18 cellular contexts compared by ENCODE assay signal in the genomic region with DNA sequence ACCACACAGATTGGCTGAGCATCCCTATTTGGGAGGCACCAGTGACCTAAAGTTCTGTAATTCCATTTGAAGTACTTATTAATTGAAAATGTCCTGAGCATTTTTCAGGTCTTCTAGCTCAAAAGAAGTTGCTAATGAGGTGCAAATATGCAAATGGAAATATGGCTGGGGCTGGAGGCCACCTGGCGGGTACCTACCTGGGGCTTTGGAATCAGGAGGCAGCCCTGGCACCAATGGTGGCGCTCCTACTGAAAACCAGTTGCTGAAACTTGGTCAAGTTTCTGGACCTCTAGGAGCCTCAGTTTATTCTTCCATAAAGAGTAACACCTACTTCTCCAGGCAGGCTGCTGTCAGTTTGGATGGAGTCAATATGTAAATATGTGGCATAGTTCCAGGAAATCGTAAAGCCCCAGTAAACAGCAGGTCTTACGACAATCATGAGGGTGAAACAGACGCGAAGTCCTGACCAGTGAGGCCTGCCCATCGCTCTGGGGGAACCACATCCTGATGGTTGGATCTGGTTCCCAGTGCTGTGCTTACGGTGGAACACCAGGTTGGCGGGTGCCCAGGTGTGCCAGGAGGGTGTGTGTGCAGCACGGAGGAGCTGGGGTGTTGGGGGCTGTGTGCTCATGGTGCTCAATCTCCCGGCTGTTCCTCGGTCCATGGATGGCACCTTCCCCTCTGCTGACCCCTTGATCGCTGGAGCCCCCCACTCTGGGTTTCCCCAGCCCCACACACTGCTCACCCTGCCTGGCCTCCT.
DNase-seq lines count a peak whose midpoint lies in the region; ATAC-seq and TF ChIP-seq lines count a peak whose summit lies in the region.
"Had no signal": no experiment of that assay in that cellular context is flagged by ENCODE, and none has a peak within 500 bp of the region (broad histone marks: within the 10 kb centered on the region; RNA-seq: fewer than 3 reads in every experiment).

No MANE protein-coding gene starts in this region.

- peaks cover 0 to 1% of the 10 kb centered on the region in 2 donors for H3K4me1 ChIP-seq in neuronal stem cell (ENCODE audit: control insufficient read depth in 2 of 2, insufficient read depth in 1 of 2, low read depth in 1 of 2, low read length in 2 of 2)

- no peak overlapping the region for H3K9ac ChIP-seq in neuronal stem cell (ENCODE audit: low read depth, low read length, poor library complexity)
- H3K9ac ChIP-seq: KMS-11 had no signal

- no peak overlapping the region for H2AFZ ChIP-seq in neuronal stem cell (ENCODE audit: low read length)

- H3K9me3 Mint-ChIP-seq in natural killer cell treated with Interleukin-12 subunit alpha and Interleukin-12 subunit beta and Interleukin-15 and Interleukin-18, amount 100 ng/mL, for 72 hours: no peaks in the 10 kb centered on the region
- H3K9me3 Mint-ChIP-seq in natural killer cell: no peaks in the 10 kb centered on the region
- no peaks in the 10 kb centered on the region for H3K9me3 Mint-ChIP-seq in HFFc6
- H3K9me3 Mint-ChIP-seq: IgD-negative memory B cell had no signal

- no peak for ATAC-seq in natural killer cell treated with Interleukin-12 subunit alpha and Interleukin-12 subunit beta and Interleukin-15 and Interleukin-18, amount 100 ng/mL, for 72 hours
- no peak for ATAC-seq in natural killer cell

- H3K27me3 Mint-ChIP-seq in natural killer cell treated with Interleukin-12 subunit alpha and Interleukin-12 subunit beta and Interleukin-15 and Interleukin-18, amount 100 ng/mL, for 72 hours: peaks cover 10 to 17% of the 10 kb centered on the region in 2 donors
- H3K27me3 Mint-ChIP-seq in natural killer cell (ENCODE audit: low read depth in 2 of 2) (peaks cover 11 to 29% of the 10 kb centered on the region in 2 donors), HFFc6 (ENCODE audit: insufficient read depth) (peaks cover 24% of the 10 kb centered on the region)

- no peak overlapping the region for H3K14ac ChIP-seq in neuronal stem cell (ENCODE audit: low read length)

- TF ChIP-seq CTCF in natural killer cell (IDR thresholded peaks at IDR 0.05) (no peak), HFFc6 (IDR thresholded peaks at IDR 0.05) (no peak)

- no peaks in the 10 kb centered on the region for H3K4me1 Mint-ChIP-seq in natural killer cell treated with Interleukin-12 subunit alpha and Interleukin-12 subunit beta and Interleukin-15 and Interleukin-18, amount 100 ng/mL, for 72 hours (ENCODE audit: low read depth in 2 of 2)
- no peaks in the 10 kb centered on the region for H3K4me1 Mint-ChIP-seq in natural killer cell
- H3K4me1 Mint-ChIP-seq in HFFc6 (ENCODE audit: low read depth): no peaks in the 10 kb centered on the region; the same call in 1 of the 2 replicates
- H3K4me1 Mint-ChIP-seq: B cell, IgD-negative memory B cell had no signal

- no peak overlapping the region for H2BK5ac ChIP-seq in neuronal stem cell (ENCODE audit: low read length)

- H2AK5ac ChIP-seq in neuronal stem cell (ENCODE audit: low read depth, low read length): peak overlapping the region; percentile 57

- H3K36me3 ChIP-seq in neuronal stem cell (replicated peaks in 1 of 2; ENCODE audit: control insufficient read depth in 2 of 2, insufficient read depth in 2 of 2, low read length in 2 of 2): no peaks in the 10 kb centered on the region

- no peak overlapping the region for H2BK15ac ChIP-seq in neuronal stem cell (ENCODE audit: low read length)

- H4K8ac ChIP-seq in neuronal stem cell (ENCODE audit: low read depth, low read length): no peak overlapping the region

- no CpG with 5 or more reads among the region's 13 CpGs for WGBS in neuronal stem cell (ENCODE audit: extremely low coverage in 2 of 2, insufficient read length in 2 of 2, insufficient replicate concordance in 1 of 2), 2 donors

- no peak overlapping the region for H3K27ac Mint-ChIP-seq in natural killer cell treated with Interleukin-12 subunit alpha and Interleukin-12 subunit beta and Interleukin-15 and Interleukin-18, amount 100 ng/mL, for 72 hours
- H3K27ac Mint-ChIP-seq in natural killer cell (no peak overlapping the region), HFFc6 (no peak overlapping the region)
- H3K27ac Mint-ChIP-seq: B cell, IgD-negative memory B cell had no signal

- no peak overlapping the region for H3K4me2 ChIP-seq in neuronal stem cell (ENCODE audit: insufficient read depth, low read length, poor library complexity, severe bottlenecking)
- H3K4me2 ChIP-seq: KMS-11 had no signal

- H3K27ac ChIP-seq in neuronal stem cell (replicated peaks; ENCODE audit: low read length): no peak overlapping the region
- H3K27ac ChIP-seq: 22Rv1, HL-60, KMS-11, RWPE1 had no signal

- DNase-seq in NCI-H1694 (lab: John Stamatoyannopoulos, UW) (peak; percentile 2), NCI-H1694 treated with DMSO at 0.1 percent for 48 hours (lab: John Stamatoyannopoulos, UW) (no peak), natural killer cell (no peak), neuronal stem cell (ENCODE audit: low spot score) (no peak), HFFc6 (no peak), NCI-H2029 (lab: John Stamatoyannopoulos, UW) (no peak)
- peak; percentile 59 for DNase-seq in natural killer cell treated with Interleukin-12 subunit alpha and Interleukin-12 subunit beta and Interleukin-15 and Interleukin-18, amount 100 ng/mL, for 72 hours (ENCODE audit: low spot score)
- DNase-seq: Calu3, DMS79 treated with DMSO at 0.1 percent for 48 hours, HCEC 1CT, MM.1S, SHP77 had no signal

- H3K27me3 ChIP-seq in neuronal stem cell (ENCODE audit: control insufficient read depth in 3 of 3, insufficient read depth in 3 of 3, low read depth in 1 of 3, low read length in 3 of 3): peaks cover 0 to 3% (median 0%) of the 10 kb centered on the region in 3 experiments

- H2BK120ac ChIP-seq in neuronal stem cell (ENCODE audit: low read depth, low read length): no peak overlapping the region

- H3K4me3 ChIP-seq in neuronal stem cell (ENCODE audit: low read length in 2 of 2): no peak overlapping the region

- no peaks in the 10 kb centered on the region for H3K36me3 Mint-ChIP-seq in natural killer cell treated with Interleukin-12 subunit alpha and Interleukin-12 subunit beta and Interleukin-15 and Interleukin-18, amount 100 ng/mL, for 72 hours
- no peaks in the 10 kb centered on the region for H3K36me3 Mint-ChIP-seq in natural killer cell
- H3K36me3 Mint-ChIP-seq in HFFc6 (ENCODE audit: low read depth): no peaks in the 10 kb centered on the region

- no peak overlapping the region for H3K4me3 Mint-ChIP-seq in natural killer cell treated with Interleukin-12 subunit alpha and Interleukin-12 subunit beta and Interleukin-15 and Interleukin-18, amount 100 ng/mL, for 72 hours
- H3K4me3 Mint-ChIP-seq in natural killer cell (no peak overlapping the region), HFFc6 (no peak overlapping the region)
- H3K4me3 Mint-ChIP-seq: B cell, IgD-negative memory B cell had no signal

- H3K18ac ChIP-seq in neuronal stem cell (ENCODE audit: low read length): no peak overlapping the region

- no peak overlapping the region for H4K91ac ChIP-seq in neuronal stem cell (ENCODE audit: low read depth, low read length, poor library complexity)

- no peak overlapping the region for H3K23ac ChIP-seq in neuronal stem cell (ENCODE audit: low read depth, low read length, poor library complexity)

- no peak overlapping the region for H3K4ac ChIP-seq in neuronal stem cell (ENCODE audit: low read length)

- no peak overlapping the region for H2BK12ac ChIP-seq in neuronal stem cell (ENCODE audit: low read length)

- intact Hi-C loops in natural killer cell (cut with micrococcal nuclease): no loop called here

- peaks cover 3% of the 10 kb centered on the region for H3K79me1 ChIP-seq in neuronal stem cell (ENCODE audit: low read depth, low read length)

- H3K9me3 ChIP-seq in neuronal stem cell (replicated peaks in 1 of 2; ENCODE audit: control insufficient read depth in 2 of 2, insufficient read depth in 1 of 2, low read depth in 1 of 2, low read length in 2 of 2): no peaks in the 10 kb centered on the region

Comparison
In these comparisons a context has a peak if more than half of its experiments do, and no peak if none do; other contexts are left out.
1. DNase-seq: peak in NCI-H1694 (single experiment) and natural killer cell treated with Interleukin-12 subunit alpha and Interleukin-12 subunit beta and Interleukin-15 and Interleukin-18, amount 100 ng/mL, for 72 hours (single experiment); none in NCI-H1694 treated with DMSO at 0.1 percent for 48 hours (single experiment), natural killer cell (single experiment), neuronal stem cell (single experiment), HFFc6 (single experiment) and NCI-H2029 (single experiment).